In genomic region chr7:111927383-111928019, GRCh38 we compare ENCODE assay signal across 29 cellular contexts.
"Had no signal": no experiment of that assay in that cellular context is flagged by ENCODE, and none has a peak within 500 bp of the region (broad histone marks: within the 10 kb centered on the region; RNA-seq: fewer than 3 reads in every experiment).

No MANE protein-coding gene starts in this region.

- H3K4me3 Mint-ChIP-seq: activated CD4-positive, alpha-beta memory T cell treated with anti-CD3 and anti-CD28 coated beads, Interleukin-2, amount 10 ng/mL, durations not matched to agents 7 days and 5 days; activated CD8-positive, alpha-beta memory T cell treated with anti-CD3 and anti-CD28 coated beads, Interleukin-2, amount 10 ng/mL, durations not matched to agents 7 days and 5 days; activated naive CD4-positive, alpha-beta T cell treated with anti-CD3 and anti-CD28 coated beads, Interleukin-2, amount 10 ng/mL, durations not matched to agents 7 days and 5 days; activated naive CD8-positive, alpha-beta T cell; activated naive CD8-positive, alpha-beta T cell treated with anti-CD3 and anti-CD28 coated beads, Interleukin-2, amount 50 U/mL, for 24 hours; T-helper 1 cell treated with Interleukin-12 subunit alpha and Interleukin-12 subunit beta and Interleukin-4 antibody, amounts not matched to agents 30 μg/mL and 1 μg/mL, for 36 hours; T-helper 2 cell treated with Interferon-gamma antibody and Interleukin-4, amounts not matched to agents 5 μg/mL and 100 μg/mL, for 36 hours had no signal

- H3K36me3 ChIP-seq: brain microvascular endothelial cell, SJCRH30 had no signal

- H3K4me1 Mint-ChIP-seq: activated CD4-positive, alpha-beta memory T cell treated with anti-CD3 and anti-CD28 coated beads, Interleukin-2, amount 10 ng/mL, durations not matched to agents 7 days and 5 days; activated CD8-positive, alpha-beta memory T cell treated with anti-CD3 and anti-CD28 coated beads, Interleukin-2, amount 10 ng/mL, durations not matched to agents 7 days and 5 days; activated naive CD4-positive, alpha-beta T cell treated with anti-CD3 and anti-CD28 coated beads, Interleukin-2, amount 10 ng/mL, durations not matched to agents 7 days and 5 days; activated naive CD8-positive, alpha-beta T cell treated with anti-CD3 and anti-CD28 coated beads, Interleukin-2, amount 50 U/mL, for 24 hours had no signal

- H3K27ac ChIP-seq: brain microvascular endothelial cell, SJCRH30, SK-N-MC had no signal

- H3K27ac Mint-ChIP-seq: activated CD4-positive, alpha-beta memory T cell treated with anti-CD3 and anti-CD28 coated beads, Interleukin-2, amount 10 ng/mL, durations not matched to agents 7 days and 5 days; activated CD8-positive, alpha-beta memory T cell treated with anti-CD3 and anti-CD28 coated beads, Interleukin-2, amount 10 ng/mL, durations not matched to agents 7 days and 5 days; activated naive CD4-positive, alpha-beta T cell treated with anti-CD3 and anti-CD28 coated beads, Interleukin-2, amount 10 ng/mL, durations not matched to agents 7 days and 5 days; activated naive CD8-positive, alpha-beta T cell; activated naive CD8-positive, alpha-beta T cell treated with anti-CD3 and anti-CD28 coated beads, Interleukin-2, amount 50 U/mL, for 24 hours; T-helper 1 cell treated with Interleukin-12 subunit alpha and Interleukin-12 subunit beta and Interleukin-4 antibody, amounts not matched to agents 30 μg/mL and 1 μg/mL, for 36 hours; T-helper 2 cell treated with Interferon-gamma antibody and Interleukin-4, amounts not matched to agents 5 μg/mL and 100 μg/mL, for 36 hours had no signal

- H3K36me3 Mint-ChIP-seq: activated CD8-positive, alpha-beta memory T cell treated with anti-CD3 and anti-CD28 coated beads, Interleukin-2, amount 10 ng/mL, durations not matched to agents 7 days and 5 days; activated naive CD4-positive, alpha-beta T cell treated with anti-CD3 and anti-CD28 coated beads, Interleukin-2, amount 10 ng/mL, durations not matched to agents 7 days and 5 days; activated naive CD8-positive, alpha-beta T cell had no signal

- H3K4me3 ChIP-seq: SJCRH30, SK-N-MC had no signal

- H3K27me3 Mint-ChIP-seq: activated CD4-positive, alpha-beta memory T cell treated with anti-CD3 and anti-CD28 coated beads, Interleukin-2, amount 10 ng/mL, durations not matched to agents 7 days and 5 days; activated CD8-positive, alpha-beta memory T cell treated with anti-CD3 and anti-CD28 coated beads, Interleukin-2, amount 10 ng/mL, durations not matched to agents 7 days and 5 days had no signal

- H3K9me3 ChIP-seq: SJCRH30 had no signal

- ATAC-seq: activated CD8-positive, alpha-beta memory T cell treated with anti-CD3 and anti-CD28 coated beads, Interleukin-2, amount 10 ng/mL, durations not matched to agents 7 days and 5 days; activated naive CD8-positive, alpha-beta T cell treated with anti-CD3 and anti-CD28 coated beads, Interleukin-2, amount 50 U/mL, for 24 hours; Panc1 had no signal

- DNase-seq: activated CD4-positive, alpha-beta memory T cell treated with anti-CD3 and anti-CD28 coated beads, Interleukin-2, amount 10 ng/mL, durations not matched to agents 7 days and 5 days; activated CD4-positive, alpha-beta T cell treated with anti-CD3 and anti-CD28 coated beads for 1 hour; activated CD4-positive, alpha-beta T cell treated with anti-CD3 and anti-CD28 coated beads for 48 hours; activated CD4-positive, CD25-positive, alpha-beta regulatory T cell; activated CD8-positive, alpha-beta memory T cell treated with anti-CD3 and anti-CD28 coated beads for 24 hours; activated CD8-positive, alpha-beta memory T cell treated with anti-CD3 and anti-CD28 coated beads, Interleukin-2, amount 10 ng/mL, durations not matched to agents 7 days and 5 days; activated CD8-positive, alpha-beta memory T cell treated with anti-CD3 and anti-CD28 coated beads, Interleukin-2, amount 50 U/mL, for 48 hours; activated effector memory CD4-positive, alpha-beta T cell treated with Interleukin-2 at 50 U/mL for 16 hours; activated naive CD4-positive, alpha-beta T cell treated with anti-CD3 and anti-CD28 coated beads, Interleukin-2, amount 10 ng/mL, durations not matched to agents 7 days and 5 days; activated naive CD8-positive, alpha-beta T cell treated with anti-CD3 and anti-CD28 coated beads, Interleukin-2, amount 50 U/mL, for 24 hours; activated T-cell treated with anti-CD3 and anti-CD28 coated beads, Interleukin-2, amount 50 U/mL, for 48 hours; anterior cingulate cortex; brain microvascular endothelial cell; central memory CD4-positive, alpha-beta T cell; MM.1S; MV-4-11; NCI-H1092; NCI-H1436 treated with DMSO at 0.1 percent for 48 hours; NCI-H1694 treated with DMSO at 0.1 percent for 48 hours; NCI-H2029; NCI-H345; NCI-H524 treated with DMSO at 0.1 percent for 48 hours; SHP77; SJCRH30 had no signal

- H3K27me3 ChIP-seq: brain microvascular endothelial cell, SJCRH30 had no signal

- H3K9me3 Mint-ChIP-seq: activated CD4-positive, alpha-beta memory T cell treated with anti-CD3 and anti-CD28 coated beads, Interleukin-2, amount 10 ng/mL, durations not matched to agents 7 days and 5 days; activated naive CD4-positive, alpha-beta T cell treated with anti-CD3 and anti-CD28 coated beads, Interleukin-2, amount 10 ng/mL, durations not matched to agents 7 days and 5 days; activated naive CD8-positive, alpha-beta T cell treated with anti-CD3 and anti-CD28 coated beads, Interleukin-2, amount 50 U/mL, for 24 hours; T-helper 1 cell treated with Interleukin-12 subunit alpha and Interleukin-12 subunit beta and Interleukin-4 antibody, amounts not matched to agents 30 μg/mL and 1 μg/mL, for 36 hours; T-helper 2 cell treated with Interferon-gamma antibody and Interleukin-4, amounts not matched to agents 5 μg/mL and 100 μg/mL, for 36 hours had no signal
